In genomic region chr17:63984651-63985386, GRCh38 we compare ENCODE assay signal across 6 cellular contexts. TPM values are rescaled to one million over a fixed set of nuclear protein-coding genes. Genes with fewer than 3 reads are reported as not detected.
DNase-seq lines count a peak whose midpoint lies in the region; ATAC-seq and TF ChIP-seq lines count a peak whose summit lies in the region.

No MANE protein-coding gene starts in this region.

- H3K9me2 ChIP-seq in PC-3 (replicated peaks; ENCODE audit: low read length) = no peaks in the 10 kb centered on the region

- no peaks in the 10 kb centered on the region for H3K36me3 ChIP-seq in PC-3 (ENCODE audit: low read depth, low read length)

- intact Hi-C loops in PC-3 (cut with micrococcal nuclease) = loop anchor here (1.0 kb wide), 1 partner anchor 11 kb away; no protein-coding TSS in a partner anchor

- H3K27ac ChIP-seq in PC-3 (ENCODE audit: low read length) = no peak overlapping the region

- peak overlapping the region; percentile 26 for H3K4me3 Mint-ChIP-seq in central memory CD8-positive, alpha-beta T cell

- TF ChIP-seq CTCF in PC-3 (conservative IDR thresholded peaks at IDR 0.05; ENCODE audit: low read depth, low read length) = no peak

- H3K36me3 Mint-ChIP-seq in central memory CD8-positive, alpha-beta T cell (ENCODE audit: insufficient read depth) = peaks cover 7% of the 10 kb centered on the region

- H3K4me1 Mint-ChIP-seq in central memory CD8-positive, alpha-beta T cell = peaks cover 22% of the 10 kb centered on the region

- peak overlapping the region; percentile 59 for H3K27ac Mint-ChIP-seq in central memory CD8-positive, alpha-beta T cell (ENCODE audit: low read depth)

- BruUV-seq in PC-3 (replicated peaks; lab: Mats Ljungman, UMichigan) = no TSS peak

- no peaks in the 10 kb centered on the region for H3K27me3 Mint-ChIP-seq in central memory CD8-positive, alpha-beta T cell

- H3F3A ChIP-seq in PC-3 (ENCODE audit: low read length, unreplicated experiment) = no peaks in the 10 kb centered on the region

- H3K79me2 ChIP-seq in PC-3 (ENCODE audit: low read length) = no peaks in the 10 kb centered on the region

- no peaks in the 10 kb centered on the region for H3K9me3 ChIP-seq in PC-3 (ENCODE audit: low read length)

- CTCF ChIA-PET in PC-3 (lab: Charles Lee) = interaction anchor here (1.3 kb wide), 1 partner anchor 66 kb away, joined by 3 read pairs; the partner anchor contains the start of gene GH1

- peak; percentile 92 for ATAC-seq in PC-3
- ATAC-seq in central memory CD8-positive, alpha-beta T cell (replicated peaks; ENCODE audit: extremely low read depth, poor library complexity, severe bottlenecking) = peak; percentile 88
- no peak for ATAC-seq in GM18873 (IDR thresholded peaks at IDR 0.05; ENCODE audit: low FRiP score, unreplicated experiment)

- no peaks in the 10 kb centered on the region for H3K27me3 ChIP-seq in PC-3 (ENCODE audit: low read length)

- DNase-seq in AG08396 (ENCODE audit: low spot score) = peak; percentile 88
- peak; percentile 87 for DNase-seq in PC-3
- DNase-seq in central memory CD8-positive, alpha-beta T cell (ENCODE audit: low spot score in 2 of 2) = peak in 1 of 2 donors; percentile 42
- DNase-seq in renal cortical epithelial cell (ENCODE audit: low read depth) = peak; percentile 64
- no peak for DNase-seq in occipital lobe (lab: John Stamatoyannopoulos, UW)

- H3K4me2 ChIP-seq in PC-3 (ENCODE audit: low read length) = peak overlapping the region; percentile 48; the same call in 1 of the 2 replicates

- H3K9ac ChIP-seq in PC-3 (ENCODE audit: low read length) = no peak overlapping the region

- H2AFZ ChIP-seq in PC-3 (ENCODE audit: low read length) = 0 out of 2 replicates have a peak overlapping the region, but pooled peaks have one; percentile 11

- POLR2A ChIA-PET in PC-3 (lab: Charles Lee; ENCODE audit: unreplicated experiment) = interaction anchor here (0.6 kb wide), 3 partner anchors 14 to 113 kb away, joined by 3 to 4 read pairs (median 4); partner anchors contain the start of gene PRR29

- H4K20me1 ChIP-seq in PC-3 (ENCODE audit: low read length) = no peaks in the 10 kb centered on the region

- peaks cover 12% of the 10 kb centered on the region for H3K4me1 ChIP-seq in PC-3 (ENCODE audit: insufficient read depth, low read length)

- no peak overlapping the region for H3K4me3 ChIP-seq in PC-3 (ENCODE audit: low read length)

- no peaks in the 10 kb centered on the region for H3K9me3 Mint-ChIP-seq in central memory CD8-positive, alpha-beta T cell

RNA-seq across cellular contexts. Expression of gene SCN4A, which starts 12.1 kb away (rescaled TPM):
- total RNA-seq in PC-3 (2014; rRNA removed) = 0.06 TPM in 1 of 2 replicates, not detected in the other
- not detected in 2 replicates for total RNA-seq in renal cortical epithelial cell
- not detected for total RNA-seq in occipital lobe

RNA-seq across cellular contexts. Expression of gene PRR29, which starts 13.3 kb away (rescaled TPM):
- total RNA-seq in PC-3 (2014; rRNA removed) = 0.77 and 1.2 TPM in 2 replicates
- total RNA-seq in renal cortical epithelial cell = 0.17 and 1.6 TPM in 2 replicates
- total RNA-seq in occipital lobe = 0.78 TPM

RNA-seq across cellular contexts. Expression of gene ICAM2, which starts 35.6 kb away (rescaled TPM):
- total RNA-seq in PC-3 (2014; rRNA removed) (not detected in 2 replicates), renal cortical epithelial cell (6.4 and 11.6 TPM in 2 replicates), occipital lobe (8.4 TPM)

RNA-seq across cellular contexts. Expression of gene CD79B, which starts 52.7 kb away (rescaled TPM):
- total RNA-seq in PC-3 (2014; rRNA removed) = not detected in 2 replicates
- total RNA-seq in renal cortical epithelial cell = not detected in 2 replicates
- total RNA-seq in occipital lobe = not detected
